30 cellular contexts compared by ENCODE assay signal in the genomic region with DNA sequence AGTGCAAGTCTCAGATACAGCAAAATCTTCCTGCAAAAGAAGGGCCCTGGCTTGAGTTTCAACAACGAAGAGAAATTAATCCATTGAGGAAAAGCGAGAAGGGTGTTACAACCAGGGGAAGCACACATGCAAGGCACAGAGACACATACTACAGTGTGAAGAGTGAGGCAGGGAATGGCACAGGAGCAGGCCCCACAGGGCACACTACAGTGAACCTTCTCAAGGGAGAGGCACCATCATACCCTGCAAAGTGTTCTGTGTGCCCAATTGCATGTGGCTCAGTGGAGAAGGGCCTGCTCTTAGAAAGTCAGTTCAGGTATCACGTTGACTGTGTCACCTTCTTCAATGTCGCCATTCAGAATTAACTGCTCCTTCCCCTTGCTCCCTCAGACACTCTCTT.
"Had no signal": no experiment of that assay in that cellular context is flagged by ENCODE, and none has a peak within 500 bp of the region (broad histone marks: within the 10 kb centered on the region; RNA-seq: fewer than 3 reads in every experiment).

No MANE protein-coding gene starts in this region.

- H3K27ac Mint-ChIP-seq: activated CD4-positive, alpha-beta memory T cell treated with anti-CD3 and anti-CD28 coated beads for 36 hours; activated CD4-positive, alpha-beta T cell treated with anti-CD3 and anti-CD28 coated beads for 36 hours; activated CD4-positive, alpha-beta T cell treated with anti-CD3 and anti-CD28 coated beads, Interleukin-2, amount 10 ng/mL, durations not matched to agents 24 days and 14 days; activated CD8-positive, alpha-beta memory T cell treated with anti-CD3 and anti-CD28 coated beads, Interleukin-2, amount 10 ng/mL, durations not matched to agents 7 days and 5 days; activated CD8-positive, alpha-beta T cell treated with anti-CD3 and anti-CD28 coated beads, Interleukin-2, amount 10 ng/mL, durations not matched to agents 7 days and 5 days; activated naive CD4-positive, alpha-beta T cell treated with anti-CD3 and anti-CD28 coated beads for 36 hours; activated naive CD4-positive, alpha-beta T cell treated with anti-CD3 and anti-CD28 coated beads, Interleukin-2, amount 50 U/mL, for 24 hours; activated naive CD8-positive, alpha-beta T cell treated with anti-CD3 and anti-CD28 coated beads for 36 hours; activated naive CD8-positive, alpha-beta T cell treated with anti-CD3 and anti-CD28 coated beads, Interleukin-2, amount 50 U/mL, for 24 hours; activated T-helper 1 cell treated with anti-CD3 and anti-CD28 coated beads, Interleukin-12 subunit alpha, Interleukin-12 subunit beta, Interleukin-2, Interleukin-4 antibody, amounts not matched to agents 30 ng/mL and 10 ng/mL and 1 ng/mL, durations not matched to agents 14 hours and 24 hours and 36 hours; activated T-helper 2 cell treated with anti-CD3 and anti-CD28 coated beads, Interferon-gamma antibody, Interleukin-2, Interleukin-4, amounts not matched to agents 10 μg/mL and 5 μg/mL and 100 μg/mL, durations not matched to agents 14 hours and 24 hours and 36 hours had no signal

- H3K9me3 Mint-ChIP-seq: activated CD4-positive, alpha-beta memory T cell treated with anti-CD3 and anti-CD28 coated beads for 36 hours; activated CD4-positive, alpha-beta T cell treated with anti-CD3 and anti-CD28 coated beads, Interleukin-2, amount 10 ng/mL, durations not matched to agents 24 days and 14 days; activated naive CD4-positive, alpha-beta T cell treated with anti-CD3 and anti-CD28 coated beads for 36 hours; activated naive CD4-positive, alpha-beta T cell treated with anti-CD3 and anti-CD28 coated beads, Interleukin-2, amount 50 U/mL, for 24 hours; activated naive CD8-positive, alpha-beta T cell treated with anti-CD3 and anti-CD28 coated beads for 36 hours; activated naive CD8-positive, alpha-beta T cell treated with anti-CD3 and anti-CD28 coated beads, Interleukin-2, amount 50 U/mL, for 24 hours; activated T-helper 1 cell treated with anti-CD3 and anti-CD28 coated beads, Interleukin-12 subunit alpha, Interleukin-12 subunit beta, Interleukin-2, Interleukin-4 antibody, amounts not matched to agents 30 ng/mL and 10 ng/mL and 1 ng/mL, durations not matched to agents 14 hours and 24 hours and 36 hours; activated T-helper 2 cell treated with anti-CD3 and anti-CD28 coated beads, Interferon-gamma antibody, Interleukin-2, Interleukin-4, amounts not matched to agents 10 μg/mL and 5 μg/mL and 100 μg/mL, durations not matched to agents 14 hours and 24 hours and 36 hours had no signal

- ATAC-seq: activated CD4-positive, alpha-beta T cell treated with anti-CD3 and anti-CD28 coated beads for 36 hours; activated CD8-positive, alpha-beta memory T cell treated with anti-CD3 and anti-CD28 coated beads, Interleukin-2, amount 10 ng/mL, durations not matched to agents 7 days and 5 days; activated CD8-positive, alpha-beta T cell treated with anti-CD3 and anti-CD28 coated beads, Interleukin-2, amount 10 ng/mL, durations not matched to agents 7 days and 5 days; activated naive CD8-positive, alpha-beta T cell treated with anti-CD3 and anti-CD28 coated beads, Interleukin-2, amount 50 U/mL, for 24 hours; body of pancreas; gastroesophageal sphincter had no signal

- H3K4me3 ChIP-seq: adrenal gland, body of pancreas, cardiac muscle cell, colonic mucosa, esophagus squamous epithelium, gastroesophageal sphincter had no signal

- H3K4me3 Mint-ChIP-seq: activated CD4-positive, alpha-beta memory T cell treated with anti-CD3 and anti-CD28 coated beads for 36 hours; activated CD4-positive, alpha-beta T cell treated with anti-CD3 and anti-CD28 coated beads for 36 hours; activated CD4-positive, alpha-beta T cell treated with anti-CD3 and anti-CD28 coated beads, Interleukin-2, amount 10 ng/mL, durations not matched to agents 24 days and 14 days; activated CD8-positive, alpha-beta memory T cell treated with anti-CD3 and anti-CD28 coated beads, Interleukin-2, amount 10 ng/mL, durations not matched to agents 7 days and 5 days; activated CD8-positive, alpha-beta T cell treated with anti-CD3 and anti-CD28 coated beads, Interleukin-2, amount 10 ng/mL, durations not matched to agents 7 days and 5 days; activated naive CD4-positive, alpha-beta T cell treated with anti-CD3 and anti-CD28 coated beads for 36 hours; activated naive CD4-positive, alpha-beta T cell treated with anti-CD3 and anti-CD28 coated beads, Interleukin-2, amount 50 U/mL, for 24 hours; activated naive CD8-positive, alpha-beta T cell treated with anti-CD3 and anti-CD28 coated beads for 36 hours; activated naive CD8-positive, alpha-beta T cell treated with anti-CD3 and anti-CD28 coated beads, Interleukin-2, amount 50 U/mL, for 24 hours; activated T-helper 1 cell treated with anti-CD3 and anti-CD28 coated beads, Interleukin-12 subunit alpha, Interleukin-12 subunit beta, Interleukin-2, Interleukin-4 antibody, amounts not matched to agents 30 ng/mL and 10 ng/mL and 1 ng/mL, durations not matched to agents 14 hours and 24 hours and 36 hours had no signal

- H3K36me3 Mint-ChIP-seq: activated CD4-positive, alpha-beta memory T cell treated with anti-CD3 and anti-CD28 coated beads for 36 hours; activated CD8-positive, alpha-beta memory T cell treated with anti-CD3 and anti-CD28 coated beads, Interleukin-2, amount 10 ng/mL, durations not matched to agents 7 days and 5 days; activated naive CD4-positive, alpha-beta T cell treated with anti-CD3 and anti-CD28 coated beads, Interleukin-2, amount 50 U/mL, for 24 hours; activated naive CD8-positive, alpha-beta T cell treated with anti-CD3 and anti-CD28 coated beads for 36 hours had no signal

- DNase-seq: activated CD4-positive, alpha-beta memory T cell treated with anti-CD3 and anti-CD28 coated beads for 36 hours; activated CD4-positive, alpha-beta T cell treated with anti-CD3 and anti-CD28 coated beads for 36 hours; activated CD4-positive, alpha-beta T cell treated with anti-CD3 and anti-CD28 coated beads, Interleukin-2, amount 10 ng/mL, durations not matched to agents 24 days and 14 days; activated CD4-positive, CD25-positive, alpha-beta regulatory T cell; activated CD4-positive, CD25-positive, alpha-beta regulatory T cell treated with anti-CD3 and anti-CD28 coated beads, Interleukin-2, amount 50 U/mL, for 72 hours; activated CD8-positive, alpha-beta memory T cell treated with anti-CD3 and anti-CD28 coated beads, Interleukin-2, amount 10 ng/mL, durations not matched to agents 7 days and 5 days; activated CD8-positive, alpha-beta memory T cell treated with anti-CD3 and anti-CD28 coated beads, Interleukin-2, amount 50 U/mL, for 4 hours; activated CD8-positive, alpha-beta T cell treated with anti-CD3 and anti-CD28 coated beads, Interleukin-2, amount 10 ng/mL, durations not matched to agents 7 days and 5 days; activated effector memory CD4-positive, alpha-beta T cell treated with anti-CD3 and anti-CD28 coated beads, Interleukin-2, amount 50 U/mL, for 16 hours; activated naive CD4-positive, alpha-beta T cell treated with anti-CD3 and anti-CD28 coated beads for 36 hours; activated naive CD8-positive, alpha-beta T cell treated with anti-CD3 and anti-CD28 coated beads for 36 hours; activated naive CD8-positive, alpha-beta T cell treated with anti-CD3 and anti-CD28 coated beads, Interleukin-2, amount 50 U/mL, for 24 hours; activated T-cell treated with anti-CD3 and anti-CD28 coated beads, Interleukin-2, amount 50 U/mL, for 1 hour; activated T-cell treated with anti-CD3 and anti-CD28 coated beads, Interleukin-2, amount 50 U/mL, for 48 hours; adrenal gland; amygdala; aorta; body of pancreas; central memory CD4-positive, alpha-beta T cell; cerebellar nuclear complex; colonic mucosa; effector CD8-positive, alpha-beta T cell; esophagus squamous epithelium; foreskin melanocyte; T-helper 2 cell had no signal

- H3K4me1 Mint-ChIP-seq: activated CD4-positive, alpha-beta T cell treated with anti-CD3 and anti-CD28 coated beads for 36 hours; activated CD4-positive, alpha-beta T cell treated with anti-CD3 and anti-CD28 coated beads, Interleukin-2, amount 10 ng/mL, durations not matched to agents 24 days and 14 days; activated CD8-positive, alpha-beta memory T cell treated with anti-CD3 and anti-CD28 coated beads, Interleukin-2, amount 10 ng/mL, durations not matched to agents 7 days and 5 days; activated naive CD4-positive, alpha-beta T cell treated with anti-CD3 and anti-CD28 coated beads, Interleukin-2, amount 50 U/mL, for 24 hours; activated naive CD8-positive, alpha-beta T cell treated with anti-CD3 and anti-CD28 coated beads for 36 hours; activated naive CD8-positive, alpha-beta T cell treated with anti-CD3 and anti-CD28 coated beads, Interleukin-2, amount 50 U/mL, for 24 hours had no signal
